Comparison of ENCODE assay signal across 29 cellular contexts in genomic region chr6:99121748-99122147, GRCh38.
"Had no signal": no experiment of that assay in that cellular context is flagged by ENCODE, and none has a peak within 500 bp of the region (broad histone marks: within the 10 kb centered on the region; RNA-seq: fewer than 3 reads in every experiment).

No MANE protein-coding gene starts in this region.

- FAIRE-seq: K562, RCC 7860, TTC549 had no signal

- H3K27ac Mint-ChIP-seq: activated CD4-positive, alpha-beta T cell treated with anti-CD3 and anti-CD28 coated beads, Interleukin-2, amount 10 ng/mL, durations not matched to agents 24 days and 14 days; activated CD8-positive, alpha-beta T cell treated with anti-CD3 and anti-CD28 coated beads for 36 hours; activated naive CD4-positive, alpha-beta T cell treated with anti-CD3 and anti-CD28 coated beads, Interleukin-2, amount 50 U/mL, for 24 hours; activated naive CD8-positive, alpha-beta T cell treated with anti-CD3 and anti-CD28 coated beads, Interleukin-2, amount 10 ng/mL, durations not matched to agents 7 days and 5 days; activated T-cell treated with anti-CD3 and anti-CD28 coated beads, Interleukin-2, amount 50 U/mL, for 24 hours; activated T-helper 2 cell treated with anti-CD3 and anti-CD28 coated beads, Interferon-gamma antibody, Interleukin-2, Interleukin-4, amounts not matched to agents 10 μg/mL and 5 μg/mL and 100 μg/mL, durations not matched to agents 14 hours and 24 hours and 36 hours; T-helper 1 cell treated with Interleukin-12 subunit alpha and Interleukin-12 subunit beta and Interleukin-4 antibody, amounts not matched to agents 30 μg/mL and 1 μg/mL, for 36 hours; T-helper 2 cell treated with Interferon-gamma antibody and Interleukin-4, amounts not matched to agents 5 μg/mL and 100 μg/mL, for 36 hours had no signal

- H3K27ac ChIP-seq: ascending aorta, PC-9, SJSA1 had no signal

- H3K36me3 ChIP-seq: ascending aorta, SJSA1 had no signal

- ATAC-seq: activated CD8-positive, alpha-beta T cell treated with anti-CD3 and anti-CD28 coated beads for 36 hours; K562 had no signal

- H3K4me3 Mint-ChIP-seq: activated CD4-positive, alpha-beta T cell treated with anti-CD3 and anti-CD28 coated beads, Interleukin-2, amount 10 ng/mL, durations not matched to agents 24 days and 14 days; activated CD8-positive, alpha-beta T cell treated with anti-CD3 and anti-CD28 coated beads for 36 hours; activated naive CD4-positive, alpha-beta T cell treated with anti-CD3 and anti-CD28 coated beads, Interleukin-2, amount 50 U/mL, for 24 hours; activated naive CD8-positive, alpha-beta T cell treated with anti-CD3 and anti-CD28 coated beads, Interleukin-2, amount 10 ng/mL, durations not matched to agents 7 days and 5 days; activated T-cell treated with anti-CD3 and anti-CD28 coated beads, Interleukin-2, amount 50 U/mL, for 24 hours; T-helper 1 cell treated with Interleukin-12 subunit alpha and Interleukin-12 subunit beta and Interleukin-4 antibody, amounts not matched to agents 30 μg/mL and 1 μg/mL, for 36 hours; T-helper 2 cell treated with Interferon-gamma antibody and Interleukin-4, amounts not matched to agents 5 μg/mL and 100 μg/mL, for 36 hours had no signal

- H3K27me3 ChIP-seq: ascending aorta had no signal

- DNase-seq: activated CD4-positive, alpha-beta T cell treated with anti-CD3 and anti-CD28 coated beads, Interleukin-2, amount 10 ng/mL, durations not matched to agents 24 days and 14 days; activated CD4-positive, alpha-beta T cell treated with anti-CD3 and anti-CD28 coated beads, Interleukin-2, amount 50 U/mL, for 4 hours; activated CD8-positive, alpha-beta T cell treated with anti-CD3 and anti-CD28 coated beads for 36 hours; activated gamma-delta T cell; activated naive CD4-positive, alpha-beta T cell treated with Interleukin-2 at 50 U/mL for 16 hours; activated naive CD8-positive, alpha-beta T cell treated with anti-CD3 and anti-CD28 coated beads, Interleukin-2, amount 10 ng/mL, durations not matched to agents 7 days and 5 days; activated T-cell treated with anti-CD3 and anti-CD28 coated beads, Interleukin-2, amount 50 U/mL, for 24 hours; amygdala; cerebellar nuclear complex; NCI-H1105; NCI-H1417 treated with DMSO at 0.1 percent for 48 hours; NCI-H187 treated with DMSO at 0.1 percent for 48 hours; NCI-H2081 treated with DMSO at 0.1 percent for 48 hours; NCI-H2171; NCI-H510A; NCI-H526; NCI-H748 treated with DMSO at 0.1 percent for 48 hours; PC-9; SHP77 treated with DMSO at 0.1 percent for 48 hours; SK-N-SH had no signal

- H3K4me1 Mint-ChIP-seq: activated CD4-positive, alpha-beta T cell treated with anti-CD3 and anti-CD28 coated beads, Interleukin-2, amount 10 ng/mL, durations not matched to agents 24 days and 14 days; activated naive CD4-positive, alpha-beta T cell treated with anti-CD3 and anti-CD28 coated beads, Interleukin-2, amount 50 U/mL, for 24 hours; activated naive CD8-positive, alpha-beta T cell treated with anti-CD3 and anti-CD28 coated beads, Interleukin-2, amount 10 ng/mL, durations not matched to agents 7 days and 5 days had no signal

- H3K4me1 ChIP-seq: ascending aorta, SJSA1 had no signal

- H3K9me3 Mint-ChIP-seq: activated CD4-positive, alpha-beta T cell treated with anti-CD3 and anti-CD28 coated beads, Interleukin-2, amount 10 ng/mL, durations not matched to agents 24 days and 14 days; activated CD8-positive, alpha-beta T cell treated with anti-CD3 and anti-CD28 coated beads for 36 hours; activated naive CD4-positive, alpha-beta T cell treated with anti-CD3 and anti-CD28 coated beads, Interleukin-2, amount 50 U/mL, for 24 hours; activated naive CD8-positive, alpha-beta T cell treated with anti-CD3 and anti-CD28 coated beads, Interleukin-2, amount 10 ng/mL, durations not matched to agents 7 days and 5 days; activated T-cell treated with anti-CD3 and anti-CD28 coated beads, Interleukin-2, amount 50 U/mL, for 24 hours; activated T-helper 2 cell treated with anti-CD3 and anti-CD28 coated beads, Interferon-gamma antibody, Interleukin-2, Interleukin-4, amounts not matched to agents 10 μg/mL and 5 μg/mL and 100 μg/mL, durations not matched to agents 14 hours and 24 hours and 36 hours; T-helper 1 cell treated with Interleukin-12 subunit alpha and Interleukin-12 subunit beta and Interleukin-4 antibody, amounts not matched to agents 30 μg/mL and 1 μg/mL, for 36 hours; T-helper 2 cell treated with Interferon-gamma antibody and Interleukin-4, amounts not matched to agents 5 μg/mL and 100 μg/mL, for 36 hours had no signal

- H3K4me3 ChIP-seq: ascending aorta, K562, PC-9, SJSA1 had no signal

- H3K36me3 Mint-ChIP-seq: activated naive CD4-positive, alpha-beta T cell treated with anti-CD3 and anti-CD28 coated beads, Interleukin-2, amount 50 U/mL, for 24 hours; activated naive CD8-positive, alpha-beta T cell treated with anti-CD3 and anti-CD28 coated beads, Interleukin-2, amount 10 ng/mL, durations not matched to agents 7 days and 5 days had no signal
